ENCODE assay signal across 6 cellular contexts in genomic region chr13:51927129-51927528, GRCh38.
"Had no signal": no experiment of that assay in that cellular context is flagged by ENCODE, and none has a peak within 500 bp of the region (broad histone marks: within the 10 kb centered on the region; RNA-seq: fewer than 3 reads in every experiment).

No MANE protein-coding gene starts in this region.

- H3K4me1 ChIP-seq: HAP-1 had no signal

- H3K27ac ChIP-seq: GM23248, HL-60 had no signal

- H3K4me3 ChIP-seq: GM23248, HAP-1 had no signal

- DNase-seq: GM23248, GOT3, H7, HFFc6 had no signal

- H3K36me3 ChIP-seq: HAP-1 had no signal

- H3K9me3 ChIP-seq: HAP-1 had no signal
